In the genomic region with DNA sequence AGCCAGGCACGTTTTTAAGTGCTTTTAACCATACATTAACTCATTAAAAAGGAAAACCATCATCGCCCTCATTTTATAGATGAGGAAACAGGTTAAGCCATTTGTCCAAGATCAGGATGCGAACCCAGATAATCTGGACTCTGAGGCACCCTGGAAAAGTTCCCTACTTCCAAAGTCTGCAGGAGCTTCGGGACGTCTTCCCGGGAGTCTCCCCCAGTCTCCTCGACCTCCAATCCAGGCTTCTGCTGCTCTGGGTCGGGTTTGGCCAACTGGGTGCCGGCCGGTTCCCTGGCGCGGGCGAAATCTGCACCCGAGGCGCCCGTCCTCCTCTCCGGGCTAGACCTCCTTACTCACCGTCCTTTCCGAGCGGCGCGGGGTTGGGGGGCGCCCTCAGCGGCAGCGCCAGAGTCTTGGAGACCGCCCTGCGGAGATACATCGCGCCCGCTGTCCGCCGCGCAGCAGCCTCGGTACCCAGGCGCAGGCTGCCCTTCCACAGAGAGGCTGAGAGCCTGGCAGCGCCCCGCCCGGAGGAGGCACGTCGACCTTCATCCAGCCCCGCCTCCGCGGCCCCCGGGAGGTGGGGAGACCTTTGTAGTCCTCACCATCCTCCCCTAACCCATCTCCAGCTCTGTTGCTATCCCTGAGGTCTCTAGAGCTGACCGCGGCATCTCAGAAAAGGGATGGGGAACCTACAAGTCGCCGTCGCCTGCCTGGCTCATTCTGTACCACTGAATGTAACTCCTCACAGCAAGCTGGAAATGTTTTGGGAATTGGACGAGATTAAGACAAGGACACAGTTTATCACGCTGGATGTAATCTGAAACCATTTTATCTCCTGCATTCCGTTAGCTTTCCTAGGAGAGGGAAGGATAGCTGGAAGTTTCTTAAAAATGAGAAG, we compare ENCODE assay signal across 9 cellular contexts. TPM values are rescaled to one million over a fixed set of nuclear protein-coding genes. Genes with fewer than 3 reads are reported as not detected.
DNase-seq lines count a peak whose midpoint lies in the region; ATAC-seq, FAIRE-seq and TF ChIP-seq lines count a peak whose summit lies in the region.
"Had no signal": no experiment of that assay in that cellular context is flagged by ENCODE, and none has a peak within 500 bp of the region (broad histone marks: within the 10 kb centered on the region; RNA-seq: fewer than 3 reads in every experiment).

Gene MGARP, minus strand, starts transcription at position 503 of the 898 bp plus-strand sequence. Its CDS starts 67 bp downstream, at position 436.

- in situ Hi-C loops in HepG2 (cut with HindIII; ENCODE audit: extremely low pct_ligation_motif_present, low pct_unique_long_range_greater_than_20kb), result no loop called here

- peak within 1 kb of the TSS; percentile 59 for H3K4me3 Mint-ChIP-seq in activated CD4-positive, alpha-beta memory T cell treated with anti-CD3 and anti-CD28 coated beads, Interleukin-2, amount 10 ng/mL, durations not matched to agents 7 days and 5 days

- H3K9ac ChIP-seq in liver (ENCODE audit: low read depth in 1 of 2, low read length in 2 of 2) (no peak within 1 kb of the TSS), HepG2 (ENCODE audit: insufficient read depth, low read depth, low read length) (no peak within 1 kb of the TSS)

- no peak within 1 kb of the TSS for H2AFZ ChIP-seq in HepG2 (ENCODE audit: low read length)

- peaks cover 0 to 5% (median 0%) of the 10 kb centered on the region in 4 donors for H3K27me3 ChIP-seq in liver (ENCODE audit: control insufficient read depth in 4 of 4, insufficient read depth in 4 of 4, low read length in 3 of 4)
- no peaks in the 10 kb centered on the region for H3K27me3 ChIP-seq in HepG2 (ENCODE audit: control insufficient read depth in 1 of 2, insufficient read depth in 2 of 2, low read length in 2 of 2)
- peaks cover 11% of the 10 kb centered on the region for H3K27me3 ChIP-seq in muscle layer of duodenum (ENCODE audit: low read depth, low read length)
- H3K27me3 ChIP-seq in upper lobe of left lung, result peaks cover 0 to 22% (median 6%) of the 10 kb centered on the region in 4 donors

- CTCF ChIA-PET in HepG2 (lab: Yijun Ruan, JAX; ENCODE audit: low intra/inter-chr PET ratio, low total read pairs), result no interaction called here
- CTCF ChIA-PET in activated CD4-positive, alpha-beta memory T cell treated with anti-CD3 and anti-CD28 coated beads, Interleukin-2, amount 10 ng/mL, durations not matched to agents 7 days and 5 days (lab: Charles Lee), result interaction anchor here (1.4 to 2.9 kb wide), 3 partner anchors 16 to 249 kb away, joined by 3 to 15 read pairs (median 4); no protein-coding TSS in a partner anchor

- TF ChIP-seq POLR2A in HepG2 (IDR thresholded peaks at IDR 0.05; ENCODE audit: insufficient read depth in 1 of 2, low read depth in 2 of 2, low read length in 2 of 2) (no peak), erythroblast (IDR thresholded peaks at IDR 0.05; ENCODE audit: low read length) (no peak), upper lobe of left lung (IDR thresholded peaks at IDR 0.05) (no peak)

- WGBS in liver, result 9% methylated on average over 52 of the region's 52 CpGs
- 75% methylated on average over 40 of the region's 52 CpGs for WGBS in HepG2 (ENCODE audit: low lambda C conversion rate)
- 17 to 31% methylated on average over 12 to 32 of the region's 52 CpGs for WGBS in upper lobe of left lung, 2 donors

- no peak for FAIRE-seq in HepG2 (lab: Jason Lieb, UNC)
- FAIRE-seq: G401.6 had no signal

- H3K4me2 ChIP-seq in HepG2 (ENCODE audit: low read depth, low read length), result no peak within 1 kb of the TSS

- no peak for TF ChIP-seq RAD21 in liver (IDR thresholded peaks at IDR 0.05)
- TF ChIP-seq RAD21 in HepG2 (CRISPR knock-in tag; IDR thresholded peaks at IDR 0.05), result no peak

- H3K36me3 ChIP-seq in liver (ENCODE audit: control insufficient read depth in 4 of 4, insufficient read depth in 3 of 4, low read depth in 1 of 4, low read length in 3 of 4), result no peaks in the 10 kb centered on the region
- H3K36me3 ChIP-seq in HepG2 (replicated peaks in 1 of 2; ENCODE audit: control insufficient read depth in 1 of 2, insufficient read depth in 2 of 2, low read length in 2 of 2), result no peaks in the 10 kb centered on the region
- H3K36me3 ChIP-seq in muscle layer of duodenum (ENCODE audit: control insufficient read depth in 1 of 2, insufficient read depth in 2 of 2, low read length in 2 of 2), result no peaks in the 10 kb centered on the region
- no peaks in the 10 kb centered on the region for H3K36me3 ChIP-seq in upper lobe of left lung

- POLR2A ChIA-PET in HepG2 (lab: Yijun Ruan, JAX), result interaction anchor here (2.8 kb wide), 1 partner anchor 15 kb away, joined by 8 read pairs; no protein-coding TSS in a partner anchor
- POLR2A ChIA-PET in activated CD4-positive, alpha-beta memory T cell treated with anti-CD3 and anti-CD28 coated beads, Interleukin-2, amount 10 ng/mL, durations not matched to agents 7 days and 5 days (lab: Charles Lee), result interaction anchor here (0.9 kb wide), 1 partner anchor 103 kb away, joined by 3 read pairs; no protein-coding TSS in a partner anchor

- DNase-seq in HepG2 (ENCODE audit: low spot score) (no peak), erythroblast (lab: John Stamatoyannopoulos, UW) (peak; percentile 30 to 38), upper lobe of left lung (peak in 1 of 2 donors; percentile 87), NCI-H187 (lab: John Stamatoyannopoulos, UW) (no peak)
- no peak for DNase-seq in activated CD4-positive, alpha-beta memory T cell treated with anti-CD3 and anti-CD28 coated beads, Interleukin-2, amount 10 ng/mL, durations not matched to agents 7 days and 5 days

- H3K36me3 Mint-ChIP-seq in activated CD4-positive, alpha-beta memory T cell treated with anti-CD3 and anti-CD28 coated beads, Interleukin-2, amount 10 ng/mL, durations not matched to agents 7 days and 5 days (ENCODE audit: low read depth), result peaks cover 9% of the 10 kb centered on the region

- H3K27ac ChIP-seq in liver (ENCODE audit: low read depth in 1 of 2, low read length in 2 of 2) (no peak within 1 kb of the TSS), HepG2 (ENCODE audit: extremely low read length, insufficient read depth, low read length) (no peak within 1 kb of the TSS), muscle layer of duodenum (ENCODE audit: low read length) (no peak within 1 kb of the TSS), upper lobe of left lung (no peak within 1 kb of the TSS)

- H3K4me3 ChIP-seq in liver (ENCODE audit: low read depth in 1 of 3, low read length in 3 of 3), result peak within 1 kb of the TSS; percentile 10 to 45 (median 23)
- no peak within 1 kb of the TSS for H3K4me3 ChIP-seq in HepG2 (replicated peaks in 1 of 3; ENCODE audit: insufficient read depth in 1 of 3, low read depth in 2 of 3, low read length in 3 of 3)
- peak within 1 kb of the TSS; percentile 58 to 67 for H3K4me3 ChIP-seq in muscle layer of duodenum (ENCODE audit: low read depth in 1 of 2, low read length in 2 of 2)
- peak within 1 kb of the TSS in 3 of 4 donors; percentile 33 to 49 (median 47) for H3K4me3 ChIP-seq in upper lobe of left lung

- H3K27me3 Mint-ChIP-seq in activated CD4-positive, alpha-beta memory T cell treated with anti-CD3 and anti-CD28 coated beads, Interleukin-2, amount 10 ng/mL, durations not matched to agents 7 days and 5 days, result peaks cover 48% of the 10 kb centered on the region

- TF ChIP-seq EP300 in HepG2 (IDR thresholded peaks at IDR 0.05; ENCODE audit: low read depth in 2 of 2, low read length in 2 of 2) (no peak), HepG2 (CRISPR knock-in tag; IDR thresholded peaks at IDR 0.05; ENCODE audit: borderline replicate concordance) (no peak), upper lobe of left lung (IDR thresholded peaks at IDR 0.05) (no peak)

- intact Hi-C loops in HepG2 (cut with micrococcal nuclease; ENCODE audit: unreplicated experiment), result no loop called here

- H4K20me1 ChIP-seq in HepG2 (ENCODE audit: insufficient read depth, low read length), result no peaks in the 10 kb centered on the region

- no peak within 1 kb of the TSS for H3K27ac Mint-ChIP-seq in activated CD4-positive, alpha-beta memory T cell treated with anti-CD3 and anti-CD28 coated beads, Interleukin-2, amount 10 ng/mL, durations not matched to agents 7 days and 5 days

- peaks cover 17% of the 10 kb centered on the region for H3K4me1 Mint-ChIP-seq in activated CD4-positive, alpha-beta memory T cell treated with anti-CD3 and anti-CD28 coated beads, Interleukin-2, amount 10 ng/mL, durations not matched to agents 7 days and 5 days

- TF ChIP-seq CTCF in liver (IDR thresholded peaks at IDR 0.05; ENCODE audit: low read depth, low read length, missing input control), result no peak
- TF ChIP-seq CTCF in HepG2 (CRISPR knock-in tag; IDR thresholded peaks at IDR 0.05), result no peak
- TF ChIP-seq CTCF in upper lobe of left lung (IDR thresholded peaks at IDR 0.05), result no peak

- H3K9me3 ChIP-seq in liver (ENCODE audit: control insufficient read depth in 4 of 4, low read length in 3 of 4) (no peaks in the 10 kb centered on the region), HepG2 (ENCODE audit: low read length) (no peaks in the 10 kb centered on the region), muscle layer of duodenum (ENCODE audit: control insufficient read depth in 1 of 2, low read length in 2 of 2) (no peaks in the 10 kb centered on the region), upper lobe of left lung (peaks cover 0 to 6% (median 0%) of the 10 kb centered on the region in 4 donors)

- ATAC-seq in HepG2 (no peak), upper lobe of left lung (ENCODE audit: low FRiP score in 2 of 2) (peak in 1 of 2 donors; percentile 79), GM18873 (IDR thresholded peaks at IDR 0.05; ENCODE audit: low FRiP score, unreplicated experiment) (no peak)

- peaks cover 5% of the 10 kb centered on the region for H3K9me3 Mint-ChIP-seq in activated CD4-positive, alpha-beta memory T cell treated with anti-CD3 and anti-CD28 coated beads, Interleukin-2, amount 10 ng/mL, durations not matched to agents 7 days and 5 days

- no TSS peak for BruUV-seq in HepG2 (replicated peaks; lab: Mats Ljungman, UMichigan)

- H3K4me1 ChIP-seq in liver (ENCODE audit: control insufficient read depth in 4 of 4, insufficient read depth in 4 of 4, low read length in 3 of 4), result peaks cover 5 to 16% (median 11%) of the 10 kb centered on the region in 4 donors
- no peaks in the 10 kb centered on the region for H3K4me1 ChIP-seq in HepG2 (ENCODE audit: insufficient read depth, low read length)
- H3K4me1 ChIP-seq in muscle layer of duodenum (ENCODE audit: control insufficient read depth in 1 of 2, insufficient read depth in 2 of 2, low read length in 2 of 2), result peaks cover 0 to 8% of the 10 kb centered on the region in 2 donors
- peaks cover 7 to 18% (median 13%) of the 10 kb centered on the region in 4 donors for H3K4me1 ChIP-seq in upper lobe of left lung

- no peaks in the 10 kb centered on the region for H3K79me2 ChIP-seq in HepG2 (ENCODE audit: insufficient read depth, low read length)

RNA-seq across cellular contexts. Expression of gene MGARP, which starts in this region (rescaled TPM):
- total RNA-seq in liver (under 1 TPM; 0.09 to 0.17 TPM), HepG2 (2016; rRNA removed; fragmentation: Illumina TruSeq; extraction: Trizol) (0.11 TPM in 1 of 2 replicates, not detected in the other), upper lobe of left lung (under 1 TPM in 2 of 6 donors, not detected in 4; 0.43 to 0.98 TPM)
- polyA plus RNA-seq in liver (under 1 TPM in 1 of 2 donors, not detected in 1; 0.09 TPM), HepG2 (2011; rRNA removed) (0.13 TPM in 2 replicates)
- not detected in 2 replicates for total RNA-seq in HepG2 (2016; cell fraction: cytosol; rRNA removed; fragmentation: Illumina TruSeq; extraction: Trizol; ENCODE audit: low read depth)
- total RNA-seq in HepG2 (2016; cell fraction: insoluble cytoplasmic fraction; rRNA removed; fragmentation: Illumina TruSeq; extraction: Trizol), result 0.18 and 0.26 TPM in 2 replicates
- 0.21 TPM in 1 of 2 replicates, not detected in the other for total RNA-seq in HepG2 (2016; cell fraction: membrane; rRNA removed; fragmentation: Illumina TruSeq; extraction: Trizol)
- total RNA-seq in HepG2 (2016; cell fraction: nucleus; rRNA removed; fragmentation: Illumina TruSeq; extraction: Trizol), result not detected in 2 replicates
- polyA plus RNA-seq in HepG2 (2011; cell fraction: cytosol; rRNA removed), result 0.12 and 0.13 TPM in 2 replicates
- polyA plus RNA-seq in HepG2 (2011; cell fraction: nucleus; rRNA removed), result 0.09 TPM in 1 of 2 replicates, not detected in the other
- polyA plus RNA-seq in HepG2 (2012), result 0.17 and 0.20 TPM in 2 replicates
- polyA plus RNA-seq in HepG2 (2016; cell fraction: cytosol; fragmentation: Illumina TruSeq; extraction: Trizol; ENCODE audit: low read depth), result not detected in 2 replicates
- polyA plus RNA-seq in HepG2 (2016; cell fraction: insoluble cytoplasmic fraction; fragmentation: Illumina TruSeq; extraction: Trizol; ENCODE audit: low read depth), result not detected in 2 replicates
- polyA plus RNA-seq in HepG2 (2016; cell fraction: membrane; fragmentation: Illumina TruSeq; extraction: Trizol; ENCODE audit: low read depth), result not detected in 2 replicates
- polyA plus RNA-seq in HepG2 (2016; cell fraction: nucleus; fragmentation: Illumina TruSeq; extraction: Trizol; ENCODE audit: insufficient read depth, low read depth), result not detected in 2 replicates
- not detected in 2 replicates for polyA minus RNA-seq in HepG2 (2011; rRNA and poly(A)+ RNA removed; ENCODE audit: low replicate concordance)
- polyA minus RNA-seq in HepG2 (2011; cell fraction: cytosol; rRNA and poly(A)+ RNA removed), result not detected in 2 replicates
- not detected in 2 replicates for polyA minus RNA-seq in HepG2 (2011; cell fraction: nucleus; rRNA and poly(A)+ RNA removed)
- not detected for total RNA-seq in activated CD4-positive, alpha-beta memory T cell treated with anti-CD3 and anti-CD28 coated beads, Interleukin-2, amount 10 ng/mL, durations not matched to agents 7 days and 5 days

Comparison
In these comparisons a context has a peak if more than half of its experiments do, and no peak if none do; other contexts are left out.
1. H3K4me3 ChIP-seq: peak in liver (3 of 3), muscle layer of duodenum (2 of 2) and upper lobe of left lung (3 of 4); none in HepG2 (0 of 3).
2. DNase-seq: peak in erythroblast (2 of 2); none in HepG2 (single experiment), activated CD4-positive, alpha-beta memory T cell treated with anti-CD3 and anti-CD28 coated beads, Interleukin-2, amount 10 ng/mL, durations not matched to agents 7 days and 5 days (single experiment) and NCI-H187 (0 of 2).